1 cellular context compared by ENCODE assay signal in the genomic region with DNA sequence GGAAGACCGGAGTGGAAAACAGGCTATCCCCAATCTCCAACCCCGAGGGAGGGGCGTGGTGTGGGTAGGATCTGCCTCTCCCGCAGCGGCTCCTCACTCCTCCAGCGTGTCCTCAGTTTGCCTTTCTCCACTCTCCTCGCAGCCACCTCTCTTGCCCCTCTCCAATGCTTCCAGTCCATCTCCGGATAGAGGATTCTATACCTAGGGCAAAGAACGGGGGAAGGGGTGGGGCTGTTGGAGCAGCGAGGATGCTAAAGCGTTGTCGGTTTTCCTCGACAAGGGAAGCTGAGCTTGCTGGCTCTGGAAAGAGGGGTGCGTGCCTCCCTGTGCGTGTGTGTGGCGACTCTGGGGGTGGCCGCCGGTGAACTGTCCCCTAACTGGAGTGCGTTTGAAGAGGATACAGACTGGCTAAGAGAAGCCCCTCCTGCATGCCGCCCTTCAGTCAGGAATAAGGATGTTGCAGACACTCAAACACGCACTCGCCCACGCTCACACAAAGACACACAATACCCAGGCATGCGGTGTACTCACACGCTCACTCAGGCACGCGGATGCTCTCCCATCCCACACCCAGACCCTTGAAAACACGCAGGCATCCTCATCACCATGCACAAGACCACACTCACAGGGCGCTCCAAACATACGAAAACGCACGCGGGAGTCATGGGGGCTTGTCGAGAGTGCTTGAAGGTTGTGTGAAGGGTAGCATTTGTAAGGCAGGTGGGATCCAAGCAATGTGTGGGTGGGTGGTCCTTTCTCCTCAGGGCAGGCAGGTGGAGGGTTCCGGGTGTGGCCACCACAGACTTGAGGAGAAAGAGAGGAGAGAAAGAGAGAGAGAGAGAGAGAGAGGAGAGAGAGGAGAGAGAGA.
TF ChIP-seq lines count a peak whose summit lies in the region.

No MANE protein-coding gene starts in this region.

TF ChIP-seq in H1, 55 proteins besides CTCF, POLR2A, EP300 and RAD21:
- no peak for TF ChIP-seq CBX5 (IDR thresholded peaks at IDR 0.05; ENCODE audit: low read depth, low read length)
- no peak for TF ChIP-seq POU5F1 (IDR thresholded peaks at IDR 0.05; ENCODE audit: low read depth, low read length)
- peak; percentile 46; the same call in 1 of the 2 replicates for TF ChIP-seq MAX (IDR thresholded peaks at IDR 0.05)
